ENCODE assay signal across 8 cellular contexts in the genomic region with DNA sequence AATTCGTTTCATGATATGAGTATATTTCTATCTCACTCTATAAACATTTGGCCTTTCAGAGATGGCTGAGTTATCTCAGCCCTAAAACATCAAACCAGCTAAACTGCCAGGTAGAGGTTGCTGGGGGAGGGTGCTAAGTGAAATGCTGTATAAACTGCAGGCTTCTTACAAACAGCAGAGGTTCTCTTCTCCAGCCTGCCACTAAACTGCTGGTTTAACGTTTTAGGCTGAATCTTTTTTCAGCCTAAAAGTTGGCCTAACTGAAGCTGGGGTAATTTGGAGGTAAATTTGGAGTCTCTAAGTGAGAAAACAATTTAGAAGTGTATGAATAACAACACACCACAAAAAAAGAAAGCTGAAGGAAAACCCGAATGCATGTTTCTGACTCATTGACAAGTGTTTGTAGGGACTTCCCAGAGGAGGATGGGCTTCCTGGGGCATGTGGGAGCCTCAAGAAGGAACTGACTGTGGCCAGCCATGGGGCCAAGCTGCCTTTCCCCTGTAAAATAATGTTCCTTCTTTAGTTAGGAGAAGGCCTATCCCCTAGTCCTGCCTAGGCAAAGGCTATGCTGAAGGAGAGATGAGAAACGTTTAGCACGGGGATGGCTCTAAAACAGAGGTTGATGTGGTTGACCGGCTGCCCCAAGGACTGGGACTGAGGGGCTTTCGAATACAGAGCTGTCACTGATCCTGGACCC. TPM values are rescaled to one million over a fixed set of nuclear protein-coding genes. Genes with fewer than 3 reads are reported as not detected.
DNase-seq lines count a peak whose midpoint lies in the region; ATAC-seq and TF ChIP-seq lines count a peak whose summit lies in the region.

No MANE protein-coding gene starts in this region.

- intact Hi-C loops in CD14-positive monocyte (cut with micrococcal nuclease) = no loop called here

- H3K4me1 Mint-ChIP-seq in CD14-positive monocyte = peaks cover 44% of the 10 kb centered on the region

- DNase-seq in CD14-positive monocyte (ENCODE audit: low spot score) (peak; percentile 70), renal cortical epithelial cell (ENCODE audit: low read depth) (peak; percentile 95), occipital lobe (lab: John Stamatoyannopoulos, UW) (no peak), middle frontal gyrus (ENCODE audit: extremely low spot score, low spot score) (no peak), DMS114 treated with DMSO at 0.1 percent for 48 hours (lab: John Stamatoyannopoulos, UW; ENCODE audit: unreplicated experiment) (no peak)
- DNase-seq in activated naive CD4-positive, alpha-beta T cell treated with anti-CD3 and anti-CD28 coated beads, Interleukin-2, amount 50 U/mL, for 16 hours = peak; percentile 70

- H3K36me3 ChIP-seq in HUES48 (ENCODE audit: control insufficient read depth, insufficient read depth, low read length) = no peaks in the 10 kb centered on the region

- ATAC-seq in GM21381 (IDR thresholded peaks at IDR 0.05; ENCODE audit: unreplicated experiment) = peak; percentile 44

- H3K27me3 ChIP-seq in HUES48 (ENCODE audit: control insufficient read depth, insufficient read depth, low read length) = no peaks in the 10 kb centered on the region

- H3K36me3 Mint-ChIP-seq in CD14-positive monocyte = peaks cover 0 to 2% of the 10 kb centered on the region in 2 donors

- H3K27me3 Mint-ChIP-seq in CD14-positive monocyte (ENCODE audit: low read depth in 3 of 3) = peaks cover 0 to 7% (median 3%) of the 10 kb centered on the region in 3 donors

- H3K27ac ChIP-seq in HUES48 (ENCODE audit: low read depth, low read length) = peak overlapping the region; percentile 75

- peaks cover 0 to 2% (median 0%) of the 10 kb centered on the region in 7 donors for H3K9me3 Mint-ChIP-seq in CD14-positive monocyte

- no peak overlapping the region for H3K9ac ChIP-seq in HUES48 (ENCODE audit: low read depth, low read length)

- peak overlapping the region in 1 of 2 donors; percentile 51 for H3K4me3 Mint-ChIP-seq in CD14-positive monocyte

- peak overlapping the region; percentile 67 to 91 (median 88) for H3K27ac Mint-ChIP-seq in CD14-positive monocyte

- TF ChIP-seq CTCF in CD14-positive monocyte (IDR thresholded peaks at IDR 0.05) = no peak

- no peaks in the 10 kb centered on the region for H3K9me3 ChIP-seq in HUES48 (ENCODE audit: control insufficient read depth, insufficient read depth, low read length)

- peaks cover 8% of the 10 kb centered on the region; the same call in 1 of the 2 replicates for H3K4me1 ChIP-seq in HUES48 (ENCODE audit: control insufficient read depth, insufficient read depth, low read length)

- H3K4me3 ChIP-seq in HUES48 (ENCODE audit: low read depth, low read length) = no peak overlapping the region

RNA-seq across cellular contexts. Expression of a gene that starts 44.3 kb away (rescaled TPM):
- polyA plus RNA-seq in CD14-positive monocyte = not detected
- total RNA-seq in renal cortical epithelial cell (0.15 and 0.69 TPM in 2 replicates), occipital lobe (not detected)

Comparison
In these comparisons a context has a peak if more than half of its experiments do, and no peak if none do; other contexts are left out.
1. DNase-seq: peak in CD14-positive monocyte (single experiment), activated naive CD4-positive, alpha-beta T cell treated with anti-CD3 and anti-CD28 coated beads, Interleukin-2, amount 50 U/mL, for 16 hours (single experiment) and renal cortical epithelial cell (single experiment); none in occipital lobe (single experiment), middle frontal gyrus (single experiment) and DMS114 treated with DMSO at 0.1 percent for 48 hours (single experiment).